21 cellular contexts compared by ENCODE assay signal in the genomic region with DNA sequence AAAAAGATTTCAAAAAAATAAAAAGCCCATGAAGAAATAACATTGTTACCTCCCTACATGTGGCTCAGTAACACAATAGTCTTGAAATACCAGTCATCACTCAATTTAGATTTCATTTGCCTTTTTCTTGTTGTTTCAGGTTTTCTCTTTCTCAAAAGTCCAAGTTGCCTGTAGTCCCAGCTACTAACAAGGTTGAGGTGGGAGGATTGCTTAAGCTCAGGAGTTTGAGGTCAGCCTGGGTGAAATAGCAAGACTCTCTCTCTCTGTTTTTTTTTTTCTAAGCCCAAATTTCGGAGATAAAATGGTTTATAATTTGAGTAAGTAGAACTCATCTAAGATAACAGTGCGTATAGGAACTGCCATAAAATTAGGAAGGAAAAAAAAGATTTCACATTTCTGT. TPM values are rescaled to one million over a fixed set of nuclear protein-coding genes. Genes with fewer than 3 reads are reported as not detected.
DNase-seq lines count a peak whose midpoint lies in the region; ATAC-seq and TF ChIP-seq lines count a peak whose summit lies in the region.
"Had no signal": no experiment of that assay in that cellular context is flagged by ENCODE, and none has a peak within 500 bp of the region (broad histone marks: within the 10 kb centered on the region; RNA-seq: fewer than 3 reads in every experiment).

No MANE protein-coding gene starts in this region.

- H3K4me1 ChIP-seq in SK-N-SH (ENCODE audit: control insufficient read depth in 1 of 2, insufficient read depth in 2 of 2, low read depth in 1 of 2, low read length in 1 of 2) (no peaks in the 10 kb centered on the region; a peak in 1 of 4 replicates), smooth muscle cell (ENCODE audit: low read depth) (peaks cover 45% of the 10 kb centered on the region)

- H3K79me2 ChIP-seq in SK-N-SH (ENCODE audit: insufficient read depth) (no peaks in the 10 kb centered on the region), smooth muscle cell (ENCODE audit: low read depth) (no peaks in the 10 kb centered on the region)

- no peak for TF ChIP-seq RAD21 in SK-N-SH (IDR thresholded peaks at IDR 0.05; ENCODE audit: low read length)

- ATAC-seq in SK-N-SH treated with all-trans-retinoic acid at 6 μM for 48 hours (no peak), HG03378 (IDR thresholded peaks at IDR 0.05; ENCODE audit: unreplicated experiment) (no peak), HG03039 (IDR thresholded peaks at IDR 0.05; ENCODE audit: unreplicated experiment) (no peak)
- ATAC-seq: CD8-positive, alpha-beta T cell; Right ventricle myocardium inferior had no signal

- no peak overlapping the region for H3K4me3 ChIP-seq in SK-N-SH (ENCODE audit: low read depth in 2 of 2, low read length in 1 of 2)
- H3K4me3 ChIP-seq in smooth muscle cell, result no peak overlapping the region

- no peak overlapping the region for H3K9ac ChIP-seq in SK-N-SH
- no peak overlapping the region for H3K9ac ChIP-seq in smooth muscle cell (ENCODE audit: low read depth)

- TF ChIP-seq EP300 in SK-N-SH (IDR thresholded peaks at IDR 0.05; ENCODE audit: borderline replicate concordance in 1 of 2, low read depth in 1 of 2, low read length in 1 of 2), result no peak

- H2AFZ ChIP-seq in SK-N-SH (ENCODE audit: low read depth) (peak overlapping the region; percentile 54), smooth muscle cell (ENCODE audit: low read depth) (no peak overlapping the region)

- H3K27me3 ChIP-seq in SK-N-SH (ENCODE audit: insufficient read depth), result no peaks in the 10 kb centered on the region
- H3K27me3 ChIP-seq in smooth muscle cell (ENCODE audit: low read depth), result no peaks in the 10 kb centered on the region

- H4K20me1 ChIP-seq in SK-N-SH (ENCODE audit: insufficient read depth) (no peaks in the 10 kb centered on the region), smooth muscle cell (ENCODE audit: low read depth) (no peaks in the 10 kb centered on the region)

- H3K9me2 ChIP-seq in SK-N-SH, result no peaks in the 10 kb centered on the region

- POLR2A ChIA-PET in SK-N-SH (lab: Yijun Ruan, JAX), result no interaction called here

- H3K9me3 ChIP-seq in SK-N-SH, result no peaks in the 10 kb centered on the region
- no peaks in the 10 kb centered on the region for H3K9me3 ChIP-seq in smooth muscle cell (replicated peaks; ENCODE audit: low read depth)

- DNase-seq in SK-N-SH, result no peak
- peak; percentile 87 for DNase-seq in OCI-M1 (lab: John Stamatoyannopoulos, UW)
- peak; percentile 8 for DNase-seq in glomerular visceral epithelial cell (ENCODE audit: extremely low spot score)
- DNase-seq in smooth muscle cell (lab: John Stamatoyannopoulos, UW; ENCODE audit: unreplicated experiment), result no peak
- no peak for DNase-seq in mucosa of gallbladder (ENCODE audit: low spot score)
- DNase-seq: 8988T; C1 segment of cervical spinal cord; Calu3; CD8-positive, alpha-beta T cell; DMS153; NCI-H1048; NCI-H1436; NCI-H1930; NCI-H345; NCI-H524; NCI-H774; SW 1271 had no signal

- H3K36me3 ChIP-seq in SK-N-SH (replicated peaks in 1 of 2; ENCODE audit: control insufficient read depth in 1 of 2, insufficient read depth in 2 of 2, low read length in 1 of 2) (no peaks in the 10 kb centered on the region), smooth muscle cell (ENCODE audit: low read depth) (no peaks in the 10 kb centered on the region)

- TF ChIP-seq CTCF in SK-N-SH (IDR thresholded peaks at IDR 0.05) (no peak), smooth muscle cell (IDR thresholded peaks at IDR 0.05; ENCODE audit: borderline replicate concordance, insufficient read depth, poor library complexity, severe bottlenecking) (no peak)

- H3K27ac ChIP-seq in SK-N-SH (ENCODE audit: low read depth in 2 of 2, low read length in 1 of 2), result no peak overlapping the region
- no peak overlapping the region for H3K27ac ChIP-seq in smooth muscle cell (ENCODE audit: low read depth)

- whole genome bisulfite sequencing in SK-N-SH (ENCODE audit: low lambda C conversion rate), result 62% methylated on average over 2 of the region's 2 CpGs
- WGBS in smooth muscle cell (ENCODE audit: low lambda C conversion rate), result 52% methylated on average over 2 of the region's 2 CpGs

- CTCF ChIA-PET in SK-N-SH (lab: Yijun Ruan, JAX), result no interaction called here

- H3F3A ChIP-seq in SK-N-SH (replicated peaks; ENCODE audit: insufficient read depth), result no peaks in the 10 kb centered on the region
- no peaks in the 10 kb centered on the region for H3F3A ChIP-seq in smooth muscle cell (ENCODE audit: low read depth)

- peak overlapping the region; percentile 31; the same call in 1 of the 2 replicates for H3K4me2 ChIP-seq in SK-N-SH
- peak overlapping the region; percentile 11 for H3K4me2 ChIP-seq in smooth muscle cell

TF ChIP-seq in SK-N-SH, 30 proteins besides CTCF, POLR2A, EP300 and RAD21 (continues in another document):
- TF ChIP-seq EZH2phosphoT487 (IDR thresholded peaks at IDR 0.05; ENCODE audit: borderline replicate concordance, low read depth), result no peak
- TF ChIP-seq NFIC (IDR thresholded peaks at IDR 0.05; ENCODE audit: borderline replicate concordance), result no peak
- TF ChIP-seq NRF1 (IDR thresholded peaks at IDR 0.05; ENCODE audit: low read depth, low read length), result no peak
- no peak for TF ChIP-seq POLR2AphosphoS5 (IDR thresholded peaks at IDR 0.05; ENCODE audit: low read depth, low read length)
- TF ChIP-seq JUND (IDR thresholded peaks at IDR 0.05), result no peak
- no peak for TF ChIP-seq GATA2 (CRISPR knock-in tag; IDR thresholded peaks at IDR 0.05)
- no peak for TF ChIP-seq RXRA (IDR thresholded peaks at IDR 0.05; ENCODE audit: borderline replicate concordance, low read depth)
- TF ChIP-seq, protein P1, sequence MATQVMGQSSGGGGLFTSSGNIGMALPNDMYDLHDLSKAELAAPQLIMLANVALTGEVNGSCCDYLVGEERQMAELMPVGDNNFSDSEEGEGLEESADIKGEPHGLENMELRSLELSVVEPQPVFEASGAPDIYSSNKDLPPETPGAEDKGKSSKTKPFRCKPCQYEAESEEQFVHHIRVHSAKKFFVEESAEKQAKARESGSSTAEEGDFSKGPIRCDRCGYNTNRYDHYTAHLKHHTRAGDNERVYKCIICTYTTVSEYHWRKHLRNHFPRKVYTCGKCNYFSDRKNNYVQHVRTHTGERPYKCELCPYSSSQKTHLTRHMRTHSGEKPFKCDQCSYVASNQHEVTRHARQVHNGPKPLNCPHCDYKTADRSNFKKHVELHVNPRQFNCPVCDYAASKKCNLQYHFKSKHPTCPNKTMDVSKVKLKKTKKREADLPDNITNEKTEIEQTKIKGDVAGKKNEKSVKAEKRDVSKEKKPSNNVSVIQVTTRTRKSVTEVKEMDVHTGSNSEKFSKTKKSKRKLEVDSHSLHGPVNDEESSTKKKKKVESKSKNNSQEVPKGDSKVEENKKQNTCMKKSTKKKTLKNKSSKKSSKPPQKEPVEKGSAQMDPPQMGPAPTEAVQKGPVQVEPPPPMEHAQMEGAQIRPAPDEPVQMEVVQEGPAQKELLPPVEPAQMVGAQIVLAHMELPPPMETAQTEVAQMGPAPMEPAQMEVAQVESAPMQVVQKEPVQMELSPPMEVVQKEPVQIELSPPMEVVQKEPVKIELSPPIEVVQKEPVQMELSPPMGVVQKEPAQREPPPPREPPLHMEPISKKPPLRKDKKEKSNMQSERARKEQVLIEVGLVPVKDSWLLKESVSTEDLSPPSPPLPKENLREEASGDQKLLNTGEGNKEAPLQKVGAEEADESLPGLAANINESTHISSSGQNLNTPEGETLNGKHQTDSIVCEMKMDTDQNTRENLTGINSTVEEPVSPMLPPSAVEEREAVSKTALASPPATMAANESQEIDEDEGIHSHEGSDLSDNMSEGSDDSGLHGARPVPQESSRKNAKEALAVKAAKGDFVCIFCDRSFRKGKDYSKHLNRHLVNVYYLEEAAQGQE (IDR thresholded peaks at IDR 0.05; ENCODE audit: low read depth, low read length), result no peak

TF ChIP-seq in SK-N-SH treated with all-trans-retinoic acid at 6 μM for 48 hours, 23 proteins besides CTCF, POLR2A, EP300 and RAD21 (continues in another document):
- TF ChIP-seq GLIS3 (CRISPR knock-in tag; IDR thresholded peaks at IDR 0.05), result no peak
- TF ChIP-seq ESRRG (CRISPR knock-in tag; IDR thresholded peaks at IDR 0.05), result no peak
- no peak for TF ChIP-seq ZNF8 (CRISPR knock-in tag; IDR thresholded peaks at IDR 0.05)
- no peak for TF ChIP-seq ZC3H10 (CRISPR knock-in tag; IDR thresholded peaks at IDR 0.05)
- TF ChIP-seq RARB (CRISPR knock-in tag; IDR thresholded peaks at IDR 0.05), result no peak
- TF ChIP-seq CSDC2 (CRISPR knock-in tag; IDR thresholded peaks at IDR 0.05), result no peak
- TF ChIP-seq ZNF70 (CRISPR knock-in tag; IDR thresholded peaks at IDR 0.05), result no peak
- no peak for TF ChIP-seq ZNF565 (CRISPR knock-in tag; conservative IDR thresholded peaks at IDR 0.05; ENCODE audit: low read depth)
- no peak for TF ChIP-seq ISL1 (CRISPR knock-in tag; IDR thresholded peaks at IDR 0.05)
- TF ChIP-seq TCF4 (CRISPR knock-in tag; IDR thresholded peaks at IDR 0.05; ENCODE audit: borderline replicate concordance), result no peak
- TF ChIP-seq OSR1 (CRISPR knock-in tag; IDR thresholded peaks at IDR 0.05), result no peak
- TF ChIP-seq, protein P2, sequence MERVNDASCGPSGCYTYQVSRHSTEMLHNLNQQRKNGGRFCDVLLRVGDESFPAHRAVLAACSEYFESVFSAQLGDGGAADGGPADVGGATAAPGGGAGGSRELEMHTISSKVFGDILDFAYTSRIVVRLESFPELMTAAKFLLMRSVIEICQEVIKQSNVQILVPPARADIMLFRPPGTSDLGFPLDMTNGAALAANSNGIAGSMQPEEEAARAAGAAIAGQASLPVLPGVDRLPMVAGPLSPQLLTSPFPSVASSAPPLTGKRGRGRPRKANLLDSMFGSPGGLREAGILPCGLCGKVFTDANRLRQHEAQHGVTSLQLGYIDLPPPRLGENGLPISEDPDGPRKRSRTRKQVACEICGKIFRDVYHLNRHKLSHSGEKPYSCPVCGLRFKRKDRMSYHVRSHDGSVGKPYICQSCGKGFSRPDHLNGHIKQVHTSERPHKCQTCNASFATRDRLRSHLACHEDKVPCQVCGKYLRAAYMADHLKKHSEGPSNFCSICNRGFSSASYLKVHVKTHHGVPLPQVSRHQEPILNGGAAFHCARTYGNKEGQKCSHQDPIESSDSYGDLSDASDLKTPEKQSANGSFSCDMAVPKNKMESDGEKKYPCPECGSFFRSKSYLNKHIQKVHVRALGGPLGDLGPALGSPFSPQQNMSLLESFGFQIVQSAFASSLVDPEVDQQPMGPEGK (CRISPR knock-in tag; IDR thresholded peaks at IDR 0.05; ENCODE audit: borderline replicate concordance), result no peak

RNA-seq across cellular contexts. Expression of a gene that starts 17.5 kb away (rescaled TPM):
- polyA plus RNA-seq in SK-N-SH (2012; rRNA removed) (104 and 105 TPM in 2 replicates), smooth muscle cell (177 and 182 TPM in 2 replicates)
- polyA plus RNA-seq in SK-N-SH (2012; cell fraction: cytosol; rRNA removed), result 143 and 187 TPM in 2 replicates
- polyA plus RNA-seq in SK-N-SH (2012; cell fraction: nucleus; rRNA removed), result 21.1 and 40.0 TPM in 2 replicates
- total RNA-seq in smooth muscle cell (185 and 218 TPM in 2 replicates), mucosa of gallbladder (60.7 TPM)

Comparison
In these comparisons a context has a peak if more than half of its experiments do, and no peak if none do; other contexts are left out.
1. DNase-seq: peak in OCI-M1 (single experiment) and glomerular visceral epithelial cell (single experiment); none in SK-N-SH (single experiment), smooth muscle cell (single experiment) and mucosa of gallbladder (single experiment).